8 cellular contexts compared by ENCODE assay signal in the genomic region with DNA sequence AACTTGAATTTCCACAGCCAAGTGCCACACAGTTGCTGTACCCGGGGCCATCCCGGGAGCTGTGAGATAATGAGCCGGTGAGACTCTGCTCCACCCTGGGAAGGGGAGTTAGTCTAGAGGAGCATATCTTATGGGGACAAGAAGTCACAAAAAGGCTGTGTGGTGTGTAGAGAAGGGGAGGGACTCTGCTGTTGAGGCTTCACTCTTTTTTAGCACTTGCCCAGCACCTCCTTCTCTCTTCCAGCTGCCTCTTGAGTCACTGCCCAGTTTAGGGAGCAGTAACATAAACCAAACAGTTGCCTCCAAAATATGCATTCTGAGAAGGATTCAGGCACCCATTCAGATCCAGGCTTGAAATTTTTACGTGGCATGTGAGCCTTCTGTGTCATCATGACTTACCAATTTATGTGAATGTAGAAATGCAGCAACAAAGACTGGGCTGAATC.
DNase-seq lines count a peak whose midpoint lies in the region; ATAC-seq and TF ChIP-seq lines count a peak whose summit lies in the region.

No MANE protein-coding gene starts in this region.

- H3K27ac Mint-ChIP-seq in T-helper 1 cell treated with Interleukin-12 subunit alpha and Interleukin-12 subunit beta and Interleukin-4 antibody, amounts not matched to agents 30 μg/mL and 1 μg/mL, for 36 hours = peak overlapping the region; percentile 95

- H3K9ac ChIP-seq in muscle layer of colon (ENCODE audit: low read length) = peak overlapping the region; percentile 96

- H3K4me3 ChIP-seq in epithelial cell of esophagus (ENCODE audit: low read length) = peak overlapping the region; percentile 72
- peak overlapping the region; percentile 96 to 98 for H3K4me3 ChIP-seq in muscle layer of colon (ENCODE audit: low read depth in 1 of 2, low read length in 2 of 2)

- H3K36me3 Mint-ChIP-seq in T-helper 1 cell treated with Interleukin-12 subunit alpha and Interleukin-12 subunit beta and Interleukin-4 antibody, amounts not matched to agents 30 μg/mL and 1 μg/mL, for 36 hours (ENCODE audit: low read depth) = peaks cover 25% of the 10 kb centered on the region

- peaks cover 25% of the 10 kb centered on the region for H3K4me1 ChIP-seq in muscle layer of colon (ENCODE audit: insufficient read depth, low read length)

- H3K36me3 ChIP-seq in muscle layer of colon (ENCODE audit: insufficient read depth, low read length) = no peaks in the 10 kb centered on the region

- no peaks in the 10 kb centered on the region for H3K9me3 Mint-ChIP-seq in T-helper 1 cell treated with Interleukin-12 subunit alpha and Interleukin-12 subunit beta and Interleukin-4 antibody, amounts not matched to agents 30 μg/mL and 1 μg/mL, for 36 hours

- H3K27me3 ChIP-seq in muscle layer of colon (ENCODE audit: control insufficient read depth in 1 of 2, insufficient read depth in 2 of 2, low read length in 2 of 2) = no peaks in the 10 kb centered on the region

- peaks cover 39% of the 10 kb centered on the region for H3K4me1 Mint-ChIP-seq in T-helper 1 cell treated with Interleukin-12 subunit alpha and Interleukin-12 subunit beta and Interleukin-4 antibody, amounts not matched to agents 30 μg/mL and 1 μg/mL, for 36 hours (ENCODE audit: low read depth)

- no peak for TF ChIP-seq CTCF in epithelial cell of esophagus (IDR thresholded peaks at IDR 0.05; ENCODE audit: insufficient read depth, low read depth, low read length, missing control alignments)

- peak overlapping the region; percentile 93 for H3K4me3 Mint-ChIP-seq in T-helper 1 cell treated with Interleukin-12 subunit alpha and Interleukin-12 subunit beta and Interleukin-4 antibody, amounts not matched to agents 30 μg/mL and 1 μg/mL, for 36 hours

- ATAC-seq in GM18868 (IDR thresholded peaks at IDR 0.05; ENCODE audit: unreplicated experiment) (peak; percentile 23), HG03342 (IDR thresholded peaks at IDR 0.05; ENCODE audit: unreplicated experiment) (peak; percentile 6)

- no peaks in the 10 kb centered on the region for H3K9me3 ChIP-seq in muscle layer of colon (ENCODE audit: low read length)

- peak overlapping the region; percentile 95 for H3K27ac ChIP-seq in muscle layer of colon (ENCODE audit: low read depth, low read length)

- peak; percentile 8 for DNase-seq in Ammon's horn (ENCODE audit: low spot score)
- DNase-seq in epithelial cell of esophagus (ENCODE audit: low read depth) = peak; percentile 67
- DNase-seq in retina = no peak
- no peak for DNase-seq in ecto neural progenitor cell (ENCODE audit: low spot score)

- no peaks in the 10 kb centered on the region for H3K27me3 Mint-ChIP-seq in T-helper 1 cell treated with Interleukin-12 subunit alpha and Interleukin-12 subunit beta and Interleukin-4 antibody, amounts not matched to agents 30 μg/mL and 1 μg/mL, for 36 hours (ENCODE audit: low read depth)

Comparison
In these comparisons a context has a peak if more than half of its experiments do, and no peak if none do; other contexts are left out.
1. DNase-seq: peak in Ammon's horn (single experiment) and epithelial cell of esophagus (single experiment); none in retina (single experiment) and ecto neural progenitor cell (single experiment).